In genomic region chr19:23977256-23977655, GRCh38 we compare ENCODE assay signal across 2 cellular contexts.
DNase-seq lines count a peak whose midpoint lies in the region; ATAC-seq, FAIRE-seq and TF ChIP-seq lines count a peak whose summit lies in the region.
"Not testable (repeated sequence)": the region's sequence is repeated elsewhere in the genome, so short reads cannot be mapped to it uniquely, and the experiment has no call there.

No MANE protein-coding gene starts in this region.

- not testable (repeated sequence) for TF ChIP-seq EP300 in HepG2 (IDR thresholded peaks at IDR 0.05; ENCODE audit: low read depth in 2 of 2, low read length in 2 of 2); HepG2 (CRISPR knock-in tag; IDR thresholded peaks at IDR 0.05; ENCODE audit: borderline replicate concordance)

- not testable (repeated sequence) for H3K4me1 ChIP-seq in HepG2 (ENCODE audit: insufficient read depth, low read length); trophoblast cell (ENCODE audit: control insufficient read depth in 1 of 2, insufficient read depth in 2 of 2, low read length in 2 of 2)

- H3K23ac ChIP-seq in trophoblast cell (ENCODE audit: low read length), result not testable (repeated sequence)

- H3K4me2 ChIP-seq in HepG2 (ENCODE audit: low read depth, low read length); trophoblast cell (ENCODE audit: low read length): not testable (repeated sequence)

- H3K9ac ChIP-seq in HepG2 (ENCODE audit: insufficient read depth, low read depth, low read length); trophoblast cell (ENCODE audit: low read length): not testable (repeated sequence)

- TF ChIP-seq RAD21 in HepG2 (CRISPR knock-in tag; IDR thresholded peaks at IDR 0.05), result not testable (repeated sequence)

- H2BK120ac ChIP-seq in trophoblast cell (ENCODE audit: insufficient read depth, low read length, poor library complexity), result not testable (repeated sequence)

- not testable (repeated sequence) for TF ChIP-seq POLR2A in HepG2 (IDR thresholded peaks at IDR 0.05; ENCODE audit: insufficient read depth in 1 of 2, low read depth in 2 of 2, low read length in 2 of 2)

- not testable (repeated sequence) for H3K27me3 ChIP-seq in HepG2 (ENCODE audit: control insufficient read depth in 1 of 2, insufficient read depth in 2 of 2, low read length in 2 of 2); trophoblast cell (ENCODE audit: insufficient read depth, low read length)

- not testable (repeated sequence) for H3K14ac ChIP-seq in trophoblast cell (ENCODE audit: low read length)

- H4K8ac ChIP-seq in trophoblast cell (ENCODE audit: low read depth, low read length), result not testable (repeated sequence)

- not testable (repeated sequence) for H3K79me1 ChIP-seq in trophoblast cell (ENCODE audit: low read length)

- not testable (repeated sequence) for H4K91ac ChIP-seq in trophoblast cell (ENCODE audit: low read depth, low read length)

- POLR2A ChIA-PET in HepG2 (lab: Yijun Ruan, JAX), result not testable (repeated sequence)

- H3K18ac ChIP-seq in trophoblast cell (ENCODE audit: low read length), result not testable (repeated sequence)

- in situ Hi-C loops in HepG2 (cut with HindIII; ENCODE audit: extremely low pct_ligation_motif_present, low pct_unique_long_range_greater_than_20kb), result not testable (repeated sequence)

- not testable (repeated sequence) for H2AFZ ChIP-seq in HepG2 (ENCODE audit: low read length); trophoblast cell (ENCODE audit: insufficient read depth, low read length, poor library complexity)

- not testable (repeated sequence) for H2AK5ac ChIP-seq in trophoblast cell (ENCODE audit: low read length)

- H4K20me1 ChIP-seq in HepG2 (ENCODE audit: insufficient read depth, low read length), result not testable (repeated sequence)

- not testable (repeated sequence) for H2BK5ac ChIP-seq in trophoblast cell (ENCODE audit: low read depth, low read length, poor library complexity)

- CTCF ChIA-PET in HepG2 (lab: Yijun Ruan, JAX; ENCODE audit: low intra/inter-chr PET ratio, low total read pairs), result not testable (repeated sequence)

- not testable (repeated sequence) for H3K79me2 ChIP-seq in HepG2 (ENCODE audit: insufficient read depth, low read length); trophoblast cell (ENCODE audit: control insufficient read depth, insufficient read depth, low read length, poor library complexity)

- not testable (repeated sequence) for H4K12ac ChIP-seq in trophoblast cell (ENCODE audit: low read depth, low read length)

- FAIRE-seq in HepG2 (lab: Jason Lieb, UNC), result not testable (repeated sequence)

- TF ChIP-seq CTCF in HepG2 (CRISPR knock-in tag; IDR thresholded peaks at IDR 0.05), result not testable (repeated sequence)

- not testable (repeated sequence) for H3K36me3 ChIP-seq in HepG2 (replicated peaks in 1 of 2; ENCODE audit: control insufficient read depth in 1 of 2, insufficient read depth in 2 of 2, low read length in 2 of 2); trophoblast cell (ENCODE audit: control insufficient read depth in 1 of 2, insufficient read depth in 2 of 2, low read length in 2 of 2)

- not testable (repeated sequence) for H2BK12ac ChIP-seq in trophoblast cell (ENCODE audit: low read length)

- BruUV-seq in HepG2 (replicated peaks; lab: Mats Ljungman, UMichigan), result not testable (repeated sequence)

- H3K9me3 ChIP-seq in HepG2 (ENCODE audit: low read length) (peaks cover 99% of the 10 kb centered on the region), trophoblast cell (ENCODE audit: insufficient read depth, low read depth, low read length) (peaks cover 16% of the 10 kb centered on the region)

- not testable (repeated sequence) for H3K4me3 ChIP-seq in HepG2 (replicated peaks in 1 of 3; ENCODE audit: insufficient read depth in 1 of 3, low read depth in 2 of 3, low read length in 3 of 3); trophoblast cell (ENCODE audit: low read depth, low read length)

- 7% methylated on average over 3 of the region's 3 CpGs for WGBS in HepG2 (ENCODE audit: low lambda C conversion rate)
- no CpG with 5 or more reads among the region's 3 CpGs for WGBS in trophoblast cell (ENCODE audit: extremely low coverage, insufficient coverage, insufficient read length)

- intact Hi-C loops in HepG2 (cut with micrococcal nuclease; ENCODE audit: unreplicated experiment), result not testable (repeated sequence)

- not testable (repeated sequence) for DNase-seq in HepG2 (ENCODE audit: low spot score)
- DNase-seq in trophoblast cell, result peak; percentile 54 to 78

- not testable (repeated sequence) for ATAC-seq in HepG2

- H3K27ac ChIP-seq in HepG2 (ENCODE audit: extremely low read length, insufficient read depth, low read length); trophoblast cell (ENCODE audit: low read depth, low read length): not testable (repeated sequence)

- not testable (repeated sequence) for H3K4ac ChIP-seq in trophoblast cell (ENCODE audit: low read depth, low read length)

TF ChIP-seq in HepG2, 621 proteins besides CTCF, POLR2A, EP300 and RAD21:
- TF ChIP-seq CEBPB (IDR thresholded peaks at IDR 0.05; ENCODE audit: borderline replicate concordance, low read depth, low read length), result 0 out of 2 replicates have a peak, but pooled peaks have one; percentile 4
